Comparison of ENCODE assay signal across 1 cellular context in genomic region chr3:149448331-149448831, GRCh38.
TF ChIP-seq lines count a peak whose summit lies in the region.

No MANE protein-coding gene starts in this region.

TF ChIP-seq in GM23338, 12 proteins besides CTCF, POLR2A, EP300 and RAD21 (continued from another document):
- TF ChIP-seq ZNF462 (CRISPR knock-in tag; IDR thresholded peaks at IDR 0.05) (no peak), NANOG (IDR thresholded peaks at IDR 0.05; ENCODE audit: borderline replicate concordance) (no peak), CREB1 (CRISPR knock-in tag; IDR thresholded peaks at IDR 0.05; ENCODE audit: low read depth) (no peak), STAT1 (IDR thresholded peaks at IDR 0.05; ENCODE audit: unreplicated experiment) (no peak), ETS1 (IDR thresholded peaks at IDR 0.05) (no peak), EZH2phosphoT487 (IDR thresholded peaks at IDR 0.05; ENCODE audit: unreplicated experiment) (no peak), POLR2AphosphoS5 (IDR thresholded peaks at IDR 0.05; ENCODE audit: low read depth) (no peak), JUNB (IDR thresholded peaks at IDR 0.05; ENCODE audit: unreplicated experiment) (no peak), ZNF331 (CRISPR knock-in tag; IDR thresholded peaks at IDR 0.05; ENCODE audit: low read depth) (no peak), EZH2 (IDR thresholded peaks at IDR 0.05; ENCODE audit: low read depth, unreplicated experiment) (no peak)
TF ChIP-seq in GM23338: peak in this region for 0.
